Comparison of ENCODE assay signal across 9 cellular contexts in the genomic region with DNA sequence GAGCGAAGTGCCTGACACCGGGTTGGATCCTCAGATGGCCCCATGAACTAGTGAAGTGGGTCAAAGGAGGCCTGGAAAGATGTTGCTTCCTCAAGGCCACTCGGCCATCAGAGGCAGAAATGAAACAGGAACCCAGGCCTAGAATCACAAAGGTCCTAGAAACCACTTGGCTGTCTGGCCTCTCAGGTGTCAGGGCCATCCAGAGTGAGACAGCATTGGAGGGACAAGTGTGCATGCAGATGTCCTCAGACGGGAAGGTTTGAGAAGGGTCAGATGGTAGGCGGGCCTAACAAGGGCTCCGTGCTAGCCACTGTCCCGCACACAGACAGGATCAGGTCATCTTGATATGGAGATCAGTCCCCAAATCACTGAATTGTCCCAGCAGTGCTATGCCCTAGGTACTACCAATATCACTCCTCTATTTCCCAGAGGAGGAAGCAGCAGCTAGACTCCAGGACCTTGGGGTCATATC. TPM values are rescaled to one million over a fixed set of nuclear protein-coding genes. Genes with fewer than 3 reads are reported as not detected.
DNase-seq lines count a peak whose midpoint lies in the region; ATAC-seq and TF ChIP-seq lines count a peak whose summit lies in the region.
"Had no signal": no experiment of that assay in that cellular context is flagged by ENCODE, and none has a peak within 500 bp of the region (broad histone marks: within the 10 kb centered on the region; RNA-seq: fewer than 3 reads in every experiment).

No MANE protein-coding gene starts in this region.

- H2AFZ ChIP-seq in OCI-LY7 (ENCODE audit: low read length) (no peak overlapping the region), osteoblast (ENCODE audit: low read length) (no peak overlapping the region)

- H3K36me3 ChIP-seq in Caco-2 (ENCODE audit: control insufficient read depth, insufficient read depth, low read length) (peaks cover 4% of the 10 kb centered on the region), OCI-LY7 (ENCODE audit: insufficient read depth, low read length) (peaks cover 61% of the 10 kb centered on the region), osteoblast (ENCODE audit: insufficient read depth, low read length) (peaks cover 16% of the 10 kb centered on the region)

- no peaks in the 10 kb centered on the region for H3K27me3 ChIP-seq in Caco-2 (replicated peaks; ENCODE audit: control insufficient read depth, insufficient read depth, low read length)
- no peaks in the 10 kb centered on the region for H3K27me3 ChIP-seq in osteoblast (ENCODE audit: insufficient read depth, low read length)

- no peak overlapping the region for H3K4me2 ChIP-seq in OCI-LY7 (ENCODE audit: low read length)
- peak overlapping the region; percentile 76 for H3K4me2 ChIP-seq in osteoblast (ENCODE audit: insufficient read depth, low read length)

- H3K9me3 ChIP-seq in Caco-2 (no peaks in the 10 kb centered on the region), OCI-LY7 (ENCODE audit: low read length) (no peaks in the 10 kb centered on the region), osteoblast (ENCODE audit: low read depth, low read length) (no peaks in the 10 kb centered on the region)

- no peaks in the 10 kb centered on the region; the same call in 1 of the 2 replicates for H4K20me1 ChIP-seq in OCI-LY7 (ENCODE audit: insufficient read depth, low read length)
- H4K20me1 ChIP-seq in osteoblast (ENCODE audit: insufficient read depth, low read length): peaks cover 11% of the 10 kb centered on the region

- POLR2A ChIA-PET in Caco-2 (lab: Charles Lee): no interaction called here
- POLR2A ChIA-PET in OCI-LY7 (lab: Charles Lee): interaction anchor here (0.5 to 0.6 kb wide), 2 partner anchors 24 to 27 kb away, joined by 3 read pairs; no protein-coding TSS in a partner anchor

- peaks cover 34% of the 10 kb centered on the region for H3K4me1 Mint-ChIP-seq in Caco-2 (ENCODE audit: low read depth, unreplicated experiment)
- H3K4me1 Mint-ChIP-seq in effector memory CD8-positive, alpha-beta T cell (ENCODE audit: low read depth in 2 of 2): peaks cover 51 to 68% of the 10 kb centered on the region in 2 donors

- intact Hi-C loops in Caco-2 (cut with micrococcal nuclease; ENCODE audit: unreplicated experiment) (no loop called here), OCI-LY7 (cut with micrococcal nuclease; ENCODE audit: unreplicated experiment) (no loop called here)

- peaks cover 52% of the 10 kb centered on the region for H3K36me3 Mint-ChIP-seq in Caco-2 (ENCODE audit: insufficient read depth, unreplicated experiment)
- peaks cover 100% of the 10 kb centered on the region for H3K36me3 Mint-ChIP-seq in effector memory CD8-positive, alpha-beta T cell (ENCODE audit: insufficient read depth)

- BruUV-seq in Caco-2 (replicated peaks; lab: Mats Ljungman, UMichigan) (TSS peak; percentile 45), OCI-LY7 (replicated peaks; lab: Mats Ljungman, UMichigan) (TSS peak; percentile 77)

- peak overlapping the region; percentile 46 for H3K27ac Mint-ChIP-seq in Caco-2 (ENCODE audit: unreplicated experiment)
- peak overlapping the region; percentile 97 to 98 for H3K27ac Mint-ChIP-seq in effector memory CD8-positive, alpha-beta T cell

- no peak overlapping the region for H3K4me3 Mint-ChIP-seq in Caco-2 (ENCODE audit: unreplicated experiment)
- peak overlapping the region in 1 of 2 donors; percentile 56 for H3K4me3 Mint-ChIP-seq in effector memory CD8-positive, alpha-beta T cell

- no peak for ATAC-seq in effector memory CD8-positive, alpha-beta T cell (replicated peaks)
- ATAC-seq in GM19035 (IDR thresholded peaks at IDR 0.05; ENCODE audit: unreplicated experiment) (no peak), HG03571 (IDR thresholded peaks at IDR 0.05; ENCODE audit: unreplicated experiment) (no peak)

- H3K9me2 ChIP-seq in OCI-LY7 (ENCODE audit: insufficient read depth, low read length): no peaks in the 10 kb centered on the region

- H3K27ac ChIP-seq in OCI-LY7 (ENCODE audit: low read depth, low read length, poor library complexity, severe bottlenecking) (peak overlapping the region; percentile 79), osteoblast (ENCODE audit: low read depth, low read length) (peak overlapping the region; percentile 100)

- no peaks in the 10 kb centered on the region for H3K9me3 Mint-ChIP-seq in Caco-2 (ENCODE audit: unreplicated experiment)
- no peaks in the 10 kb centered on the region for H3K9me3 Mint-ChIP-seq in effector memory CD8-positive, alpha-beta T cell

- no peaks in the 10 kb centered on the region for H3K27me3 Mint-ChIP-seq in Caco-2 (ENCODE audit: insufficient read depth, unreplicated experiment)
- no peaks in the 10 kb centered on the region for H3K27me3 Mint-ChIP-seq in effector memory CD8-positive, alpha-beta T cell

- no peak overlapping the region for H3K4me3 ChIP-seq in Caco-2 (ENCODE audit: low read depth, low read length)
- H3K4me3 ChIP-seq in OCI-LY7 (ENCODE audit: low read depth, low read length, poor library complexity, severe bottlenecking): no peak overlapping the region
- H3K4me3 ChIP-seq in osteoblast (ENCODE audit: insufficient read depth, low read length): peak overlapping the region; percentile 5

- CTCF ChIA-PET in Caco-2 (lab: Charles Lee) (interaction anchor here (1.0 kb wide), 1 partner anchor 17 kb away, joined by 3 read pairs; no protein-coding TSS in a partner anchor), OCI-LY7 (lab: Charles Lee; ENCODE audit: unreplicated experiment) (no interaction called here)

- DNase-seq in Caco-2: no peak
- no peak for DNase-seq in OCI-LY7 (ENCODE audit: low spot score)
- DNase-seq in effector memory CD8-positive, alpha-beta T cell: no peak
- no peak for DNase-seq in osteoblast (ENCODE audit: insufficient read length, low spot score, missing footprints)
- no peak for DNase-seq in NCI-H1436 treated with DMSO at 0.1 percent for 48 hours (lab: John Stamatoyannopoulos, UW)
- DNase-seq in NCI-H1105 treated with DMSO at 0.1 percent for 48 hours (lab: John Stamatoyannopoulos, UW): no peak
- DNase-seq: NCI-H2107 had no signal

- no peak for TF ChIP-seq CTCF in Caco-2 (IDR thresholded peaks at IDR 0.05; ENCODE audit: insufficient read depth in 1 of 2, low read depth in 1 of 2, low read length in 1 of 2, severe bottlenecking in 1 of 2, unreplicated experiment in 1 of 2)
- TF ChIP-seq CTCF in OCI-LY7 (conservative IDR thresholded peaks at IDR 0.05; ENCODE audit: low read length): no peak
- TF ChIP-seq CTCF in osteoblast (IDR thresholded peaks at IDR 0.05; ENCODE audit: extremely low read depth, low read depth, low read length): no peak

- H3K4me1 ChIP-seq in Caco-2: peaks cover 43% of the 10 kb centered on the region
- H3K4me1 ChIP-seq in OCI-LY7 (ENCODE audit: insufficient read depth, low read length, poor library complexity, severe bottlenecking): peaks cover 51% of the 10 kb centered on the region
- H3K4me1 ChIP-seq in osteoblast (ENCODE audit: insufficient read depth, low read length): peaks cover 78% of the 10 kb centered on the region

- H3K79me2 ChIP-seq in OCI-LY7 (ENCODE audit: insufficient read depth, low read depth, low read length) (no peaks in the 10 kb centered on the region), osteoblast (ENCODE audit: insufficient read depth, low read length) (peaks cover 7% of the 10 kb centered on the region)

RNA-seq across cellular contexts. Expression of gene CCDC97, which starts 14.3 kb away (rescaled TPM):
- total RNA-seq in Caco-2 (2022) (47.1 and 47.8 TPM in 2 replicates), OCI-LY7 (2022) (35.0 and 36.6 TPM in 2 replicates), osteoblast (9.0 and 11.2 TPM in 2 replicates)
- total RNA-seq in OCI-LY7 (2014; rRNA removed; shearing (Covaris generic)): 14.4 and 15.0 TPM in 2 replicates

RNA-seq across cellular contexts. Expression of gene TGFB1, which starts 29.5 kb away (rescaled TPM):
- 15.0 and 15.3 TPM in 2 replicates for total RNA-seq in Caco-2 (2022)
- total RNA-seq in OCI-LY7 (2014; rRNA removed; shearing (Covaris generic)): 10.9 and 15.5 TPM in 2 replicates
- total RNA-seq in OCI-LY7 (2022): 69.9 and 88.8 TPM in 2 replicates
- 17.4 and 21.2 TPM in 2 replicates for total RNA-seq in osteoblast

RNA-seq across cellular contexts. Expression of gene B9D2, which starts 39.7 kb away (rescaled TPM):
- 3.6 and 4.0 TPM in 2 replicates for total RNA-seq in Caco-2 (2022)
- 1.7 and 3.9 TPM in 2 replicates for total RNA-seq in OCI-LY7 (2014; rRNA removed; shearing (Covaris generic))
- total RNA-seq in OCI-LY7 (2022): 3.4 and 5.2 TPM in 2 replicates
- total RNA-seq in osteoblast: 5.6 and 6.5 TPM in 2 replicates

RNA-seq across cellular contexts. Expression of gene TMEM91, which starts 52.1 kb away (rescaled TPM):
- total RNA-seq in Caco-2 (2022) (1.4 and 2.2 TPM in 2 replicates), OCI-LY7 (2022) (12.7 and 13.5 TPM in 2 replicates), osteoblast (5.9 and 6.2 TPM in 2 replicates)
- total RNA-seq in OCI-LY7 (2014; rRNA removed; shearing (Covaris generic)): 5.6 and 10.7 TPM in 2 replicates
